In the genomic region with DNA sequence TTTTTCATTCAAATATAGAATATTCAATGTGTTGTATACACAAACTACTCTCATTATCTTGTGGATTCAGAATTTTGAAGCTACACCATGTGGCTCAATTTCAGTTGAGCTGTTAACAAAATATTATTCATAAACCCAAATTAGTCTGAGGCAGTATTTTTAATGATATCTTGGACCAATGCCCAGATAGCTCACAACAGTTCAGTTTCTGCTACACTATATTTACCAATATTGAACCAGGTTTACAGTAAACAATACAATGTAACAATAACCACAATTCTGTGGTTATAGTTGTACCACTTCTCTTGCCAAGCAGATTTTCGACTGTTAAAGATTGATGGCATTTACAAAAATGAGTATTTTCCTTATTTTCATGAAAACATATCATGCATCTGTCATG, we compare ENCODE assay signal across 26 cellular contexts.
DNase-seq lines count a peak whose midpoint lies in the region; ATAC-seq, FAIRE-seq and TF ChIP-seq lines count a peak whose summit lies in the region.
"Had no signal": no experiment of that assay in that cellular context is flagged by ENCODE, and none has a peak within 500 bp of the region (broad histone marks: within the 10 kb centered on the region; RNA-seq: fewer than 3 reads in every experiment).

No MANE protein-coding gene starts in this region.

- H3K9ac ChIP-seq in astrocyte (ENCODE audit: low read length), result no peak overlapping the region
- H3K9ac ChIP-seq: BLaER1 had no signal

- H3K36me3 ChIP-seq in astrocyte (ENCODE audit: insufficient read depth, low read length), result no peaks in the 10 kb centered on the region
- H3K36me3 ChIP-seq in pancreas, result no peaks in the 10 kb centered on the region
- H3K36me3 ChIP-seq: Peyer's patch had no signal

- no peak for TF ChIP-seq POLR2A in GM12891 (IDR thresholded peaks at IDR 0.05; ENCODE audit: low read depth, low read length)

- DNase-seq in GM12891 (ENCODE audit: insufficient read length, low spot score) (no peak), NCI-H1105 treated with DMSO at 0.1 percent for 48 hours (lab: John Stamatoyannopoulos, UW) (peak; percentile 69), astrocyte (ENCODE audit: low read depth) (no peak), pancreas (no peak), NCI-H1930 (lab: John Stamatoyannopoulos, UW) (no peak), epidermal melanocyte (ENCODE audit: insufficient read length, low spot score) (no peak), sciatic nerve (ENCODE audit: low spot score) (no peak)
- DNase-seq: ACHN; Caco-2; CD4-positive, alpha-beta T cell; DMS153; GDM1; Kasumi-1; MM.1S; NCI-H1048; NCI-H1436 treated with DMSO at 0.1 percent for 48 hours; NCI-H2081; NCI-H2171; NCI-H345; Peyer's patch; T-cell had no signal

- H3K27ac ChIP-seq in astrocyte (ENCODE audit: low read depth, low read length) (no peak overlapping the region), pancreas (no peak overlapping the region)
- H3K27ac ChIP-seq: BLaER1, Peyer's patch had no signal

- FAIRE-seq in GM12891 (lab: Jason Lieb, UNC), result peak; percentile 54
- FAIRE-seq in astrocyte (lab: Jason Lieb, UNC), result peak; percentile 45
- peak; percentile 29 for FAIRE-seq in pancreas (lab: Jason Lieb, UNC)
- FAIRE-seq: GM19239, H1 had no signal

- H3K9me3 Mint-ChIP-seq in astrocyte (ENCODE audit: unreplicated experiment), result no peaks in the 10 kb centered on the region
- H3K9me3 Mint-ChIP-seq: CD4-positive, alpha-beta T cell; T-cell had no signal

- H4K20me1 ChIP-seq in astrocyte (ENCODE audit: insufficient read depth, low read length), result peaks cover 4% of the 10 kb centered on the region

- ATAC-seq in pancreas (no peak), sciatic nerve (no peak)
- ATAC-seq: HCT116, SK-N-SH treated with all-trans-retinoic acid at 6 μM for 48 hours, T-cell had no signal

- no peaks in the 10 kb centered on the region for H3K4me1 Mint-ChIP-seq in astrocyte (ENCODE audit: low read depth, unreplicated experiment)

- TF ChIP-seq CTCF in astrocyte (IDR thresholded peaks at IDR 0.05; ENCODE audit: insufficient read depth, low read depth, low read length) (no peak), pancreas (IDR thresholded peaks at IDR 0.05) (no peak)

- H2AFZ ChIP-seq in astrocyte (ENCODE audit: low read depth, low read length), result no peak overlapping the region

- H3K27me3 ChIP-seq in astrocyte (ENCODE audit: insufficient read depth, low read length), result no peaks in the 10 kb centered on the region
- H3K27me3 ChIP-seq in pancreas, result no peaks in the 10 kb centered on the region
- H3K27me3 ChIP-seq: BLaER1, Peyer's patch had no signal

- H3K4me3 ChIP-seq in astrocyte (ENCODE audit: insufficient read depth, low read depth, low read length), result no peak overlapping the region
- H3K4me3 ChIP-seq in pancreas, result no peak overlapping the region
- H3K4me3 ChIP-seq: BLaER1, Peyer's patch had no signal

- H3K4me3 Mint-ChIP-seq in astrocyte (ENCODE audit: unreplicated experiment), result no peak overlapping the region
- H3K4me3 Mint-ChIP-seq: CD4-positive, alpha-beta T cell; T-cell had no signal

- no peaks in the 10 kb centered on the region for H3K4me1 ChIP-seq in astrocyte (ENCODE audit: insufficient read depth, low read length)
- peaks cover 0 to 5% (median 0%) of the 10 kb centered on the region in 3 donors for H3K4me1 ChIP-seq in pancreas
- H3K4me1 ChIP-seq: Caco-2, Peyer's patch had no signal

- H3K36me3 Mint-ChIP-seq in astrocyte (ENCODE audit: low read depth, unreplicated experiment), result peaks cover 15% of the 10 kb centered on the region

- 63 to 71% methylated on average over 1 of the region's 1 CpG for WGBS in pancreas, 2 donors

- H3K27me3 Mint-ChIP-seq in astrocyte (ENCODE audit: low read depth, unreplicated experiment), result no peaks in the 10 kb centered on the region
- H3K27me3 Mint-ChIP-seq: CD4-positive, alpha-beta T cell; T-cell had no signal

- no peaks in the 10 kb centered on the region for H3K9me3 ChIP-seq in astrocyte (ENCODE audit: insufficient read depth, low read depth, low read length)
- no peaks in the 10 kb centered on the region for H3K9me3 ChIP-seq in pancreas
- H3K9me3 ChIP-seq: Caco-2, Peyer's patch had no signal

- H3K79me2 ChIP-seq in astrocyte (ENCODE audit: insufficient read depth, low read length), result no peaks in the 10 kb centered on the region

- no peak overlapping the region for H3K4me2 ChIP-seq in astrocyte (ENCODE audit: low read length)
- H3K4me2 ChIP-seq: BLaER1 had no signal

- no peak overlapping the region for H3K27ac Mint-ChIP-seq in astrocyte (ENCODE audit: unreplicated experiment)
- H3K27ac Mint-ChIP-seq: CD4-positive, alpha-beta T cell; T-cell had no signal

- intact Hi-C loops in pancreas (cut with DNase I), result no loop called here
- intact Hi-C loops in sciatic nerve (cut with DNase I), result no loop called here

TF ChIP-seq in GM12891, 5 proteins besides CTCF, POLR2A, EP300 and RAD21:
- TF ChIP-seq TAF1 (IDR thresholded peaks at IDR 0.05; ENCODE audit: low read depth, low read length), result no peak
- TF ChIP-seq POLR2AphosphoS5 (IDR thresholded peaks at IDR 0.05; ENCODE audit: low read depth, low read length), result no peak
- no peak for TF ChIP-seq POU2F2 (IDR thresholded peaks at IDR 0.05; ENCODE audit: low read depth, low read length)
- TF ChIP-seq PAX5 (IDR thresholded peaks at IDR 0.05; ENCODE audit: insufficient read depth, low read length, severe bottlenecking), result no peak
TF ChIP-seq in GM12891: peak in this region for 0.
